In genomic region chr20:43913291-43914025, GRCh38 we compare ENCODE assay signal across 1 cellular context.
TF ChIP-seq lines count a peak whose summit lies in the region.

No MANE protein-coding gene starts in this region.

TF ChIP-seq in GM12878, 131 proteins besides CTCF, POLR2A, EP300 and RAD21 (continued from another document):
- TF ChIP-seq MAX (IDR thresholded peaks at IDR 0.05; ENCODE audit: low read depth, low read length) (no peak), NR2F1 (conservative IDR thresholded peaks at IDR 0.05) (no peak), PBX3 (IDR thresholded peaks at IDR 0.05; ENCODE audit: insufficient replicate concordance, low read depth, low read length) (no peak), RAD51 (IDR thresholded peaks at IDR 0.05) (no peak)
